ENCODE assay signal across 13 cellular contexts in genomic region chr2:127647242-127648190, GRCh38. TPM values are rescaled to one million over a fixed set of nuclear protein-coding genes. Genes with fewer than 3 reads are reported as not detected.
DNase-seq lines count a peak whose midpoint lies in the region; ATAC-seq and TF ChIP-seq lines count a peak whose summit lies in the region.
"Had no signal": no experiment of that assay in that cellular context is flagged by ENCODE, and none has a peak within 500 bp of the region (broad histone marks: within the 10 kb centered on the region; RNA-seq: fewer than 3 reads in every experiment).

No MANE protein-coding gene starts in this region.

- H3K4me3 Mint-ChIP-seq in chondrocyte (ENCODE audit: unreplicated experiment) (no peak overlapping the region), Caco-2 (ENCODE audit: unreplicated experiment) (no peak overlapping the region)
- H3K4me3 Mint-ChIP-seq in activated CD8-positive, alpha-beta memory T cell treated with anti-CD3 and anti-CD28 coated beads, Interleukin-2, amount 10 ng/mL, durations not matched to agents 7 days and 5 days, result no peak overlapping the region

- no peaks in the 10 kb centered on the region for H3K27me3 Mint-ChIP-seq in chondrocyte (ENCODE audit: low read depth)
- H3K27me3 Mint-ChIP-seq in Caco-2 (ENCODE audit: insufficient read depth, unreplicated experiment), result no peaks in the 10 kb centered on the region
- no peaks in the 10 kb centered on the region for H3K27me3 Mint-ChIP-seq in activated CD8-positive, alpha-beta memory T cell treated with anti-CD3 and anti-CD28 coated beads, Interleukin-2, amount 10 ng/mL, durations not matched to agents 7 days and 5 days

- H3K27ac Mint-ChIP-seq in chondrocyte (ENCODE audit: unreplicated experiment), result peak overlapping the region; percentile 66
- H3K27ac Mint-ChIP-seq in Caco-2 (ENCODE audit: unreplicated experiment), result no peak overlapping the region
- H3K27ac Mint-ChIP-seq in activated CD8-positive, alpha-beta memory T cell treated with anti-CD3 and anti-CD28 coated beads, Interleukin-2, amount 10 ng/mL, durations not matched to agents 7 days and 5 days, result no peak overlapping the region

- H3K4me3 ChIP-seq in right lobe of liver, result no peak overlapping the region
- H3K4me3 ChIP-seq in tibial artery, result no peak overlapping the region
- no peak overlapping the region for H3K4me3 ChIP-seq in Caco-2 (ENCODE audit: low read depth, low read length)
- H3K4me3 ChIP-seq: SJCRH30 had no signal

- 79% methylated on average over 6 of the region's 16 CpGs for WGBS in right lobe of liver (ENCODE audit: insufficient coverage, low coverage, low lambda C conversion rate, missing lambda C conversion rate)

- CTCF ChIA-PET in Caco-2 (lab: Charles Lee), result interaction anchor here (1.3 kb wide), 1 partner anchor 56 kb away, joined by 3 read pairs; no protein-coding TSS in a partner anchor
- CTCF ChIA-PET in activated CD8-positive, alpha-beta memory T cell treated with anti-CD3 and anti-CD28 coated beads, Interleukin-2, amount 10 ng/mL, durations not matched to agents 7 days and 5 days (lab: Charles Lee), result interaction anchor here (5.3 kb wide), 1 partner anchor 57 kb away, joined by 63 read pairs; no protein-coding TSS in a partner anchor

- no peak for TF ChIP-seq CTCF in chondrocyte (IDR thresholded peaks at IDR 0.05)
- TF ChIP-seq CTCF in right lobe of liver (IDR thresholded peaks at IDR 0.05), result no peak
- TF ChIP-seq CTCF in tibial artery (IDR thresholded peaks at IDR 0.05), result no peak
- TF ChIP-seq CTCF in Caco-2 (IDR thresholded peaks at IDR 0.05; ENCODE audit: insufficient read depth in 1 of 2, low read depth in 1 of 2, low read length in 1 of 2, severe bottlenecking in 1 of 2, unreplicated experiment in 1 of 2), result no peak

- no peaks in the 10 kb centered on the region for H3K36me3 ChIP-seq in right lobe of liver
- peaks cover 4 to 38% (median 21%) of the 10 kb centered on the region in 3 donors for H3K36me3 ChIP-seq in tibial artery
- H3K36me3 ChIP-seq in Caco-2 (ENCODE audit: control insufficient read depth, insufficient read depth, low read length), result no peaks in the 10 kb centered on the region
- H3K36me3 ChIP-seq: SJCRH30 had no signal

- intact Hi-C loops in right lobe of liver (cut with DNase I), result no loop called here
- intact Hi-C loops in tibial artery (cut with DNase I; ENCODE audit: low total_unique reads), result no loop called here
- intact Hi-C loops in Caco-2 (cut with micrococcal nuclease; ENCODE audit: unreplicated experiment), result loop anchor here (2.0 kb wide), 2 partner anchors 121 to 451 kb away; partner anchors contain the start of gene IWS1

- H3K27ac ChIP-seq in right lobe of liver (no peak overlapping the region), tibial artery (peak overlapping the region; percentile 71 to 75)
- H3K27ac ChIP-seq: SJCRH30 had no signal

- H3K36me3 Mint-ChIP-seq in chondrocyte (ENCODE audit: low read depth) (peaks cover 11% of the 10 kb centered on the region), Caco-2 (ENCODE audit: insufficient read depth, unreplicated experiment) (no peaks in the 10 kb centered on the region)
- no peaks in the 10 kb centered on the region for H3K36me3 Mint-ChIP-seq in activated CD8-positive, alpha-beta memory T cell treated with anti-CD3 and anti-CD28 coated beads, Interleukin-2, amount 10 ng/mL, durations not matched to agents 7 days and 5 days
- H3K36me3 Mint-ChIP-seq: brain had no signal

- H3K27me3 ChIP-seq in right lobe of liver (no peaks in the 10 kb centered on the region), tibial artery (no peaks in the 10 kb centered on the region), Caco-2 (replicated peaks; ENCODE audit: control insufficient read depth, insufficient read depth, low read length) (no peaks in the 10 kb centered on the region)
- H3K27me3 ChIP-seq: SJCRH30 had no signal

- BruUV-seq in Caco-2 (replicated peaks; lab: Mats Ljungman, UMichigan), result no TSS peak

- peaks cover 52% of the 10 kb centered on the region for H3K4me1 Mint-ChIP-seq in chondrocyte (ENCODE audit: low read depth)
- H3K4me1 Mint-ChIP-seq in Caco-2 (ENCODE audit: low read depth, unreplicated experiment), result no peaks in the 10 kb centered on the region
- peaks cover 7% of the 10 kb centered on the region for H3K4me1 Mint-ChIP-seq in activated CD8-positive, alpha-beta memory T cell treated with anti-CD3 and anti-CD28 coated beads, Interleukin-2, amount 10 ng/mL, durations not matched to agents 7 days and 5 days

- H3K4me1 ChIP-seq in right lobe of liver, result peaks cover 0 to 10% (median 0%) of the 10 kb centered on the region in 4 donors
- H3K4me1 ChIP-seq in tibial artery, result peaks cover 9 to 89% (median 55%) of the 10 kb centered on the region in 4 donors
- peaks cover 11% of the 10 kb centered on the region for H3K4me1 ChIP-seq in Caco-2
- H3K4me1 ChIP-seq: SJCRH30 had no signal

- POLR2A ChIA-PET in Caco-2 (lab: Charles Lee), result no interaction called here

- H3K9me3 Mint-ChIP-seq in chondrocyte (ENCODE audit: low read depth) (no peaks in the 10 kb centered on the region), Caco-2 (ENCODE audit: unreplicated experiment) (no peaks in the 10 kb centered on the region)
- no peaks in the 10 kb centered on the region for H3K9me3 Mint-ChIP-seq in activated CD8-positive, alpha-beta memory T cell treated with anti-CD3 and anti-CD28 coated beads, Interleukin-2, amount 10 ng/mL, durations not matched to agents 7 days and 5 days (ENCODE audit: low read depth)

- peak; percentile 11 for DNase-seq in HS-5 (ENCODE audit: low read depth)
- DNase-seq in chondrocyte (ENCODE audit: low spot score), result no peak
- DNase-seq in right lobe of liver, result peak in 2 of 3 donors; percentile 52 to 73
- no peak for DNase-seq in tibial artery
- no peak for DNase-seq in Caco-2
- no peak for DNase-seq in activated CD8-positive, alpha-beta memory T cell treated with anti-CD3 and anti-CD28 coated beads, Interleukin-2, amount 10 ng/mL, durations not matched to agents 7 days and 5 days
- no peak for DNase-seq in activated CD4-positive, alpha-beta T cell treated with anti-CD3 and anti-CD28 coated beads for 1 hour
- DNase-seq in foreskin melanocyte, result no peak
- DNase-seq: DMS153, HCEC 1CT, NCI-H2029 treated with DMSO at 0.1 percent for 48 hours, SJCRH30 had no signal

- no peak for TF ChIP-seq POLR2A in right lobe of liver (IDR thresholded peaks at IDR 0.05)

- ATAC-seq in right lobe of liver, result peak; percentile 3 to 63 (median 29)
- no peak for ATAC-seq in activated CD8-positive, alpha-beta memory T cell treated with anti-CD3 and anti-CD28 coated beads, Interleukin-2, amount 10 ng/mL, durations not matched to agents 7 days and 5 days

- H3K9me3 ChIP-seq in right lobe of liver (no peaks in the 10 kb centered on the region), tibial artery (no peaks in the 10 kb centered on the region), Caco-2 (no peaks in the 10 kb centered on the region)
- H3K9me3 ChIP-seq: SJCRH30 had no signal

RNA-seq across cellular contexts. Expression of gene GPR17, which starts 1.6 kb away (rescaled TPM):
- total RNA-seq in chondrocyte (not detected in 3 replicates), right lobe of liver (not detected), Caco-2 (2022) (not detected in 2 replicates)
- not detected for total RNA-seq in activated CD8-positive, alpha-beta memory T cell treated with anti-CD3 and anti-CD28 coated beads, Interleukin-2, amount 10 ng/mL, durations not matched to agents 7 days and 5 days
- total RNA-seq: SJCRH30 had no signal

RNA-seq across cellular contexts. Expression of gene LIMS2, which starts 27.8 kb away (rescaled TPM):
- 75.3 to 173 TPM (median 171 TPM) in 3 replicates for total RNA-seq in chondrocyte
- 10 to 100 TPM in 5 of 6 experiments, 1 to 10 TPM in 1; 6.6 to 37.7 (median 19.5) TPM for total RNA-seq in right lobe of liver
- total RNA-seq in Caco-2 (2022), result 9.6 and 10.0 TPM in 2 replicates
- 10 to 100 TPM in 1 of 2 experiments, 1 to 10 TPM in 1; 4.5 to 11.4 TPM for total RNA-seq in activated CD8-positive, alpha-beta memory T cell treated with anti-CD3 and anti-CD28 coated beads, Interleukin-2, amount 10 ng/mL, durations not matched to agents 7 days and 5 days

RNA-seq across cellular contexts. Expression of gene SFT2D3, which starts 53.8 kb away (rescaled TPM):
- 5.1 to 7.2 TPM (median 7.1 TPM) in 3 replicates for total RNA-seq in chondrocyte
- total RNA-seq in right lobe of liver, result 1 to 10 TPM; 1.6 to 4.7 (median 3.4) TPM
- 12.0 and 12.2 TPM in 2 replicates for total RNA-seq in Caco-2 (2022)
- 1 to 10 TPM; 4.1 to 4.6 TPM for total RNA-seq in activated CD8-positive, alpha-beta memory T cell treated with anti-CD3 and anti-CD28 coated beads, Interleukin-2, amount 10 ng/mL, durations not matched to agents 7 days and 5 days

Comparison
In these comparisons a context has a peak if more than half of its experiments do, and no peak if none do; other contexts are left out.
1. DNase-seq: peak in HS-5 (single experiment) and right lobe of liver (2 of 3); none in chondrocyte (single experiment), tibial artery (0 of 2), Caco-2 (0 of 2), activated CD8-positive, alpha-beta memory T cell treated with anti-CD3 and anti-CD28 coated beads, Interleukin-2, amount 10 ng/mL, durations not matched to agents 7 days and 5 days (single experiment), activated CD4-positive, alpha-beta T cell treated with anti-CD3 and anti-CD28 coated beads for 1 hour (single experiment) and foreskin melanocyte (single experiment).
2. H3K27ac ChIP-seq: peak in tibial artery (2 of 2); none in right lobe of liver (0 of 3).